8 cellular contexts compared by ENCODE assay signal in the genomic region with DNA sequence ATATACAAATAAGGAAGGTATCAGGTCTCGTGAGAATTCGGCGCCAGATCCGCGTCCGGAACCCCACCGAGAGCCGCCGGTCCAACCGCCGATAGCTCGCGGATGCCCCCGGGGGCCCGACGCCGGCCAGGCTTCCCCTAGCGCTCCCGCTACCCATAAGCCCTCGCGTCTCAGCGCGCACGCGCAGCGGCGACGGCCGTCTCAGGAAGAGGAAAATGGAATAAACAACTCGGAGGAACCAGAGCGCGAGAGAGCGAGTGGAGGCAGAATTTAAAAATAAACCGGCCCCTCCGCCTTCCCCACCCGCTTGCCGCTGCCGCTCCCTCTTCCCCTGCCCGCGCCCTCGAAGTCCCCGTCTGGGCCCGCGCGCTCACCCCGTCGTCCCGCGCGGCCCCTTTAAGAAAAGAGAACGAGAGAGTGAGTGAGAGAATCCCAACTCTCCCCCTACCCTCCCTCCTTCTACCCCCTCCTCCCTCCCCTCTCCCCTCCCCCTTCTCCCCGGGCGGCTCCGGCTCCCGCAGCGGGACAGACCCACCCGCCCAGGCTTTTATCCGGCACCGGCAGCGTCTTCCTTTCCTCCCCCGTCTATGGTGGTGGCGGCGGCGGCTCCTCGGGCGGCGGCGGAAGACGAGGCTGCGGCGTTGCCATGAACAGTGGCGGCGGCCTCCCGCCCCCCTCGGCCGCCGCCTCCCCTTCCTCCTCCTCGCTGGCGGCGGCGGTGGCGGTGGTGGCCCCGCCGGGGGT. TPM values are rescaled to one million over a fixed set of nuclear protein-coding genes. Genes with fewer than 3 reads are reported as not detected.
DNase-seq lines count a peak whose midpoint lies in the region; ATAC-seq and TF ChIP-seq lines count a peak whose summit lies in the region.

A gene with protein sequence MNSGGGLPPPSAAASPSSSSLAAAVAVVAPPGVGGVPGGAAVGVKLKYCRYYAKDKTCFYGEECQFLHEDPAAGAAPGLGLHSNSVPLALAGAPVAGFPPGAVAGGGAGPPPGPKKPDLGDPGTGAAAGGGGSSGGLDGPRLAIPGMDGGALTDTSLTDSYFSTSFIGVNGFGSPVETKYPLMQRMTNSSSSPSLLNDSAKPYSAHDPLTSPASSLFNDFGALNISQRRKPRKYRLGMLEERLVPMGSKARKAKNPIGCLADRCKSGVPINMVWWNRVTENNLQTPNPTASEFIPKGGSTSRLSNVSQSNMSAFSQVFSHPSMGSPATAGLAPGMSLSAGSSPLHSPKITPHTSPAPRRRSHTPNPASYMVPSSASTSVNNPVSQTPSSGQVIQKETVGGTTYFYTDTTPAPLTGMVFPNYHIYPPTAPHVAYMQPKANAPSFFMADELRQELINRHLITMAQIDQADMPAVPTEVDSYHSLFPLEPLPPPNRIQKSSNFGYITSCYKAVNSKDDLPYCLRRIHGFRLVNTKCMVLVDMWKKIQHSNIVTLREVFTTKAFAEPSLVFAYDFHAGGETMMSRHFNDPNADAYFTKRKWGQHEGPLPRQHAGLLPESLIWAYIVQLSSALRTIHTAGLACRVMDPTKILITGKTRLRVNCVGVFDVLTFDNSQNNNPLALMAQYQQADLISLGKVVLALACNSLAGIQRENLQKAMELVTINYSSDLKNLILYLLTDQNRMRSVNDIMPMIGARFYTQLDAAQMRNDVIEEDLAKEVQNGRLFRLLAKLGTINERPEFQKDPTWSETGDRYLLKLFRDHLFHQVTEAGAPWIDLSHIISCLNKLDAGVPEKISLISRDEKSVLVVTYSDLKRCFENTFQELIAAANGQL (plus strand): TSS at position 534 of the 744 bp plus-strand sequence. CDS start 113 bp downstream, at position 647.

- H3K27me3 ChIP-seq in BJ (ENCODE audit: control insufficient read depth, insufficient read depth, low read length) (no peaks in the 10 kb centered on the region), liver (ENCODE audit: control insufficient read depth in 4 of 4, insufficient read depth in 4 of 4, low read length in 3 of 4) (no peaks in the 10 kb centered on the region)

- WGBS in liver, result under 1% methylated on average over 84 of the region's 84 CpGs

- TF ChIP-seq CTCF in BJ (IDR thresholded peaks at IDR 0.05; ENCODE audit: insufficient read depth, low read depth, low read length) (peak; percentile 29), liver (IDR thresholded peaks at IDR 0.05; ENCODE audit: low read depth, low read length, missing input control) (no peak)

- H3K4me3 ChIP-seq in BJ (ENCODE audit: low read depth, low read length) (peak within 1 kb of the TSS; percentile 88), liver (ENCODE audit: low read depth in 1 of 3, low read length in 3 of 3) (peak within 1 kb of the TSS; percentile 62 to 99 (median 75))

- H3K4me1 ChIP-seq in liver (ENCODE audit: control insufficient read depth in 4 of 4, insufficient read depth in 4 of 4, low read length in 3 of 4), result peaks cover 7 to 20% (median 12%) of the 10 kb centered on the region in 4 donors

- CTCF ChIA-PET in BJ (lab: Yijun Ruan, JAX), result interaction anchor here (0.6 kb wide), 1 partner anchor 24 kb away, joined by 4 read pairs; no protein-coding TSS in a partner anchor

- H3K9ac ChIP-seq in liver (ENCODE audit: low read depth in 1 of 2, low read length in 2 of 2), result peak within 1 kb of the TSS; percentile 88 to 92

- ATAC-seq in HG03439 (IDR thresholded peaks at IDR 0.05; ENCODE audit: unreplicated experiment), result peak; percentile 63

- H3K36me3 ChIP-seq in BJ (ENCODE audit: control insufficient read depth, insufficient read depth, low read length), result no peaks in the 10 kb centered on the region
- H3K36me3 ChIP-seq in liver (ENCODE audit: control insufficient read depth in 4 of 4, insufficient read depth in 3 of 4, low read depth in 1 of 4, low read length in 3 of 4), result no peaks in the 10 kb centered on the region

- DNase-seq in BJ (ENCODE audit: low read depth) (peak; percentile 44), NCI-H748 treated with DMSO at 0.1 percent for 48 hours (lab: John Stamatoyannopoulos, UW) (peak; percentile 90), dermis blood vessel endothelial cell (peak; percentile 95)
- peak; percentile 86 to 88 for DNase-seq in activated CD4-positive, alpha-beta T cell treated with anti-CD3 and anti-CD28 coated beads, Interleukin-2, amount 50 U/mL, for 4 hours
- DNase-seq in stimulated activated CD4-positive, alpha-beta T cell treated with anti-CD3 and anti-CD28 coated beads, Interleukin-4, amount 100 ng/mL, for 24 hours, result peak; percentile 91

- H3K9me3 ChIP-seq in liver (ENCODE audit: control insufficient read depth in 4 of 4, low read length in 3 of 4), result no peaks in the 10 kb centered on the region

- peak; percentile 85 for TF ChIP-seq POLR2A in GM19193 (IDR thresholded peaks at IDR 0.05; ENCODE audit: extremely low read depth, insufficient read depth, insufficient read length)

- peak; percentile 23 to 44 for TF ChIP-seq RAD21 in liver (IDR thresholded peaks at IDR 0.05)

- H3K27ac ChIP-seq in liver (ENCODE audit: low read depth in 1 of 2, low read length in 2 of 2), result peak within 1 kb of the TSS; percentile 97 to 99

- POLR2A ChIA-PET in BJ (lab: Charles Lee), result interaction anchor here (0.7 to 0.8 kb wide), 2 partner anchors 13 to 1627 kb away, joined by 3 read pairs; no protein-coding TSS in a partner anchor

TF ChIP-seq in liver, 16 proteins besides CTCF, POLR2A, EP300 and RAD21:
- TF ChIP-seq HNF4G (IDR thresholded peaks at IDR 0.05), result no peak
- TF ChIP-seq EGR1 (IDR thresholded peaks at IDR 0.05; ENCODE audit: low read depth in 2 of 2), result no peak
- TF ChIP-seq, protein P1, sequence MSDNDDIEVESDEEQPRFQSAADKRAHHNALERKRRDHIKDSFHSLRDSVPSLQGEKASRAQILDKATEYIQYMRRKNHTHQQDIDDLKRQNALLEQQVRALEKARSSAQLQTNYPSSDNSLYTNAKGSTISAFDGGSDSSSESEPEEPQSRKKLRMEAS (IDR thresholded peaks at IDR 0.05), result peak; percentile 26
- TF ChIP-seq, protein P2, sequence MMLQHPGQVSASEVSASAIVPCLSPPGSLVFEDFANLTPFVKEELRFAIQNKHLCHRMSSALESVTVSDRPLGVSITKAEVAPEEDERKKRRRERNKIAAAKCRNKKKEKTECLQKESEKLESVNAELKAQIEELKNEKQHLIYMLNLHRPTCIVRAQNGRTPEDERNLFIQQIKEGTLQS (IDR thresholded peaks at IDR 0.05), result no peak
- TF ChIP-seq NR2F2 (IDR thresholded peaks at IDR 0.05), result no peak
- peak; percentile 61 for TF ChIP-seq YY1 (IDR thresholded peaks at IDR 0.05)
- no peak for TF ChIP-seq RXRA (IDR thresholded peaks at IDR 0.05)
- TF ChIP-seq JUND (IDR thresholded peaks at IDR 0.05), result no peak
- no peak for TF ChIP-seq FOXA1 (IDR thresholded peaks at IDR 0.05)
- TF ChIP-seq, protein P3, sequence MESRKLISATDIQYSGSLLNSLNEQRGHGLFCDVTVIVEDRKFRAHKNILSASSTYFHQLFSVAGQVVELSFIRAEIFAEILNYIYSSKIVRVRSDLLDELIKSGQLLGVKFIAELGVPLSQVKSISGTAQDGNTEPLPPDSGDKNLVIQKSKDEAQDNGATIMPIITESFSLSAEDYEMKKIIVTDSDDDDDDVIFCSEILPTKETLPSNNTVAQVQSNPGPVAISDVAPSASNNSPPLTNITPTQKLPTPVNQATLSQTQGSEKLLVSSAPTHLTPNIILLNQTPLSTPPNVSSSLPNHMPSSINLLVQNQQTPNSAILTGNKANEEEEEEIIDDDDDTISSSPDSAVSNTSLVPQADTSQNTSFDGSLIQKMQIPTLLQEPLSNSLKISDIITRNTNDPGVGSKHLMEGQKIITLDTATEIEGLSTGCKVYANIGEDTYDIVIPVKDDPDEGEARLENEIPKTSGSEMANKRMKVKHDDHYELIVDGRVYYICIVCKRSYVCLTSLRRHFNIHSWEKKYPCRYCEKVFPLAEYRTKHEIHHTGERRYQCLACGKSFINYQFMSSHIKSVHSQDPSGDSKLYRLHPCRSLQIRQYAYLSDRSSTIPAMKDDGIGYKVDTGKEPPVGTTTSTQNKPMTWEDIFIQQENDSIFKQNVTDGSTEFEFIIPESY (IDR thresholded peaks at IDR 0.05), result peak; percentile 30
- peak in 1 of 2 donors; percentile 51 for TF ChIP-seq GABPA (IDR thresholded peaks at IDR 0.05 in 1 of 2, conservative IDR thresholded peaks at IDR 0.05 in 1 of 2)
- no peak for TF ChIP-seq TAF1 (conservative IDR thresholded peaks at IDR 0.05)
- TF ChIP-seq, protein P4, sequence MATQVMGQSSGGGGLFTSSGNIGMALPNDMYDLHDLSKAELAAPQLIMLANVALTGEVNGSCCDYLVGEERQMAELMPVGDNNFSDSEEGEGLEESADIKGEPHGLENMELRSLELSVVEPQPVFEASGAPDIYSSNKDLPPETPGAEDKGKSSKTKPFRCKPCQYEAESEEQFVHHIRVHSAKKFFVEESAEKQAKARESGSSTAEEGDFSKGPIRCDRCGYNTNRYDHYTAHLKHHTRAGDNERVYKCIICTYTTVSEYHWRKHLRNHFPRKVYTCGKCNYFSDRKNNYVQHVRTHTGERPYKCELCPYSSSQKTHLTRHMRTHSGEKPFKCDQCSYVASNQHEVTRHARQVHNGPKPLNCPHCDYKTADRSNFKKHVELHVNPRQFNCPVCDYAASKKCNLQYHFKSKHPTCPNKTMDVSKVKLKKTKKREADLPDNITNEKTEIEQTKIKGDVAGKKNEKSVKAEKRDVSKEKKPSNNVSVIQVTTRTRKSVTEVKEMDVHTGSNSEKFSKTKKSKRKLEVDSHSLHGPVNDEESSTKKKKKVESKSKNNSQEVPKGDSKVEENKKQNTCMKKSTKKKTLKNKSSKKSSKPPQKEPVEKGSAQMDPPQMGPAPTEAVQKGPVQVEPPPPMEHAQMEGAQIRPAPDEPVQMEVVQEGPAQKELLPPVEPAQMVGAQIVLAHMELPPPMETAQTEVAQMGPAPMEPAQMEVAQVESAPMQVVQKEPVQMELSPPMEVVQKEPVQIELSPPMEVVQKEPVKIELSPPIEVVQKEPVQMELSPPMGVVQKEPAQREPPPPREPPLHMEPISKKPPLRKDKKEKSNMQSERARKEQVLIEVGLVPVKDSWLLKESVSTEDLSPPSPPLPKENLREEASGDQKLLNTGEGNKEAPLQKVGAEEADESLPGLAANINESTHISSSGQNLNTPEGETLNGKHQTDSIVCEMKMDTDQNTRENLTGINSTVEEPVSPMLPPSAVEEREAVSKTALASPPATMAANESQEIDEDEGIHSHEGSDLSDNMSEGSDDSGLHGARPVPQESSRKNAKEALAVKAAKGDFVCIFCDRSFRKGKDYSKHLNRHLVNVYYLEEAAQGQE (IDR thresholded peaks at IDR 0.05), result peak; percentile 30
- peak; percentile 15 for TF ChIP-seq SP1 (IDR thresholded peaks at IDR 0.05)
- TF ChIP-seq FOXA2 (IDR thresholded peaks at IDR 0.05), result no peak
- no peak for TF ChIP-seq HNF4A (conservative IDR thresholded peaks at IDR 0.05)

RNA-seq across cellular contexts. Expression of the gene that starts here (rescaled TPM):
- polyA plus RNA-seq in BJ (2011; rRNA removed), result 10.7 and 18.0 TPM in 2 replicates
- 22.2 and 24.9 TPM in 2 replicates for polyA minus RNA-seq in BJ (2011; rRNA and poly(A)+ RNA removed)
- 21.6 and 29.0 TPM in 2 replicates for total RNA-seq in dermis blood vessel endothelial cell
- 10 to 100 TPM; 13.1 to 22.8 TPM for total RNA-seq in liver
- 10 to 100 TPM in 1 of 2 donors, 1 to 10 TPM in 1; 2.9 to 10.2 TPM for polyA plus RNA-seq in liver

Comparison
In these comparisons a context has a peak if more than half of its experiments do, and no peak if none do; other contexts are left out.
1. Peak in every context shown above with its lines: DNase-seq, ATAC-seq, H3K4me3 ChIP-seq and H3K27ac ChIP-seq.
2. DNase-seq: peak in every context shown above with its lines; median percentile 95 in dermis blood vessel endothelial cell; 91 in stimulated activated CD4-positive, alpha-beta T cell treated with anti-CD3 and anti-CD28 coated beads, Interleukin-4, amount 100 ng/mL, for 24 hours; 90 in NCI-H748 treated with DMSO at 0.1 percent for 48 hours; 87 in activated CD4-positive, alpha-beta T cell treated with anti-CD3 and anti-CD28 coated beads, Interleukin-2, amount 50 U/mL, for 4 hours; 44 in BJ.